Comparison of ENCODE assay signal across 17 cellular contexts in the genomic region with DNA sequence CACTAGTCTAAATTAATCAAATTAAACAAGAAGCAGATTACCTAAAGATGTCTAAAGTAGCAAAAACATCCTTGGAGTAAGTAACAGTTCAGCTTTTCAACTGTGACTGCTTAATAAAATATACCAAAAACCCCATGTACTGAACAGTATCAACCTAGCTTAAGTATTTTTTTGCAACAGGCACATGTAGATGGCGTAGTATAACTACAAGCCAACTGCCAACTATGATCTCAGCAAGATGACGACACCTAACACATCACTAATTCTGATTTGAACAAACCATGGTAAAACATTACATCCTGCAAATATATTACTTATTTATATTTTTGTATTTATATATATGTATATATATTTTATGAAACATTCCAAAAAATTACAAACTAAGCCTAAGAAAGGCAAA. TPM values are rescaled to one million over a fixed set of nuclear protein-coding genes. Genes with fewer than 3 reads are reported as not detected.
DNase-seq lines count a peak whose midpoint lies in the region; ATAC-seq and TF ChIP-seq lines count a peak whose summit lies in the region.
"Had no signal": no experiment of that assay in that cellular context is flagged by ENCODE, and none has a peak within 500 bp of the region (broad histone marks: within the 10 kb centered on the region; RNA-seq: fewer than 3 reads in every experiment).

No MANE protein-coding gene starts in this region.

- H3F3A ChIP-seq in GM23248 (ENCODE audit: insufficient read depth), result peaks cover 60% of the 10 kb centered on the region

- DNase-seq in GM23248 (peak; percentile 55), ascending aorta (ENCODE audit: low spot score in 2 of 2) (no peak), fibroblast of villous mesenchyme (ENCODE audit: low read depth) (peak; percentile 53), hypothalamus (lab: John Stamatoyannopoulos, UW) (no peak), CD14-positive monocyte (ENCODE audit: low spot score) (no peak), NCI-H1105 treated with DMSO at 0.1 percent for 48 hours (lab: John Stamatoyannopoulos, UW) (no peak)
- DNase-seq: CD4-positive, alpha-beta memory T cell; heart left ventricle; left colon; NCI-H2081 had no signal

- H2AFZ ChIP-seq in ACC112 (ENCODE audit: low read length, unreplicated experiment) (no peak overlapping the region), GM23248 (no peak overlapping the region)

- H3K27ac Mint-ChIP-seq in CD14-positive monocyte, result no peak overlapping the region
- H3K27ac Mint-ChIP-seq: dendritic cell treated with granulocyte-macrophage colony-stimulating factor and Interleukin-4, amounts not matched to agents 40 ng/mL and 50 ng/mL, for 4 days; nephron had no signal

- no peaks in the 10 kb centered on the region for H3K27me3 Mint-ChIP-seq in CD14-positive monocyte (ENCODE audit: low read depth in 3 of 3)
- H3K27me3 Mint-ChIP-seq: CD4-positive, alpha-beta memory T cell; dendritic cell treated with granulocyte-macrophage colony-stimulating factor and Interleukin-4, amounts not matched to agents 40 ng/mL and 50 ng/mL, for 4 days; IgD-negative memory B cell had no signal

- peak overlapping the region; percentile 62 for H3K27ac ChIP-seq in ACC112 (ENCODE audit: low read depth, low read length)
- peak overlapping the region; percentile 39 for H3K27ac ChIP-seq in GM23248
- peak overlapping the region; percentile 4 to 13 for H3K27ac ChIP-seq in ascending aorta
- H3K27ac ChIP-seq: heart left ventricle, SK-N-MC, skin epidermis had no signal

- ATAC-seq in HG02852 (IDR thresholded peaks at IDR 0.05; ENCODE audit: unreplicated experiment), result no peak
- ATAC-seq: left colon had no signal

- peaks cover 23% of the 10 kb centered on the region for H3K4me1 Mint-ChIP-seq in CD14-positive monocyte

- in situ Hi-C loops in GM23248 (cut with MboI), result no loop called here

- peaks cover 41 to 50% of the 10 kb centered on the region in 2 donors for H3K36me3 Mint-ChIP-seq in CD14-positive monocyte

- WGBS in GM23248 (ENCODE audit: low coverage in 1 of 2, low lambda C conversion rate in 2 of 2, missing lambda C conversion rate in 2 of 2), 2 experiments, result 63 to 71% methylated on average over 2 of the region's 2 CpGs

- peaks cover 96% of the 10 kb centered on the region for H3K79me2 ChIP-seq in ACC112 (ENCODE audit: control insufficient read depth, insufficient read depth, low read length, unreplicated experiment)
- peaks cover 100% of the 10 kb centered on the region for H3K79me2 ChIP-seq in GM23248 (ENCODE audit: insufficient read depth)

- H3K4me2 ChIP-seq in GM23248 (ENCODE audit: unreplicated experiment), result peak overlapping the region; percentile 60

- no peak overlapping the region for H3K4me3 Mint-ChIP-seq in CD14-positive monocyte
- H3K4me3 Mint-ChIP-seq: dendritic cell treated with granulocyte-macrophage colony-stimulating factor and Interleukin-4, amounts not matched to agents 40 ng/mL and 50 ng/mL, for 4 days; nephron had no signal

- no peak overlapping the region for H3K9ac ChIP-seq in GM23248

- TF ChIP-seq CTCF in ascending aorta (IDR thresholded peaks at IDR 0.05) (no peak), fibroblast of villous mesenchyme (IDR thresholded peaks at IDR 0.05; ENCODE audit: insufficient read depth, low read depth, low read length) (no peak), CD14-positive monocyte (IDR thresholded peaks at IDR 0.05) (no peak)

- H3K9me2 ChIP-seq in GM23248 (ENCODE audit: insufficient read depth), result no peaks in the 10 kb centered on the region

- no peaks in the 10 kb centered on the region for H3K9me3 ChIP-seq in GM23248 (ENCODE audit: low read depth)
- no peaks in the 10 kb centered on the region for H3K9me3 ChIP-seq in ascending aorta

- intact Hi-C loops in ascending aorta (cut with DNase I) (no loop called here), CD14-positive monocyte (cut with micrococcal nuclease) (no loop called here)

- peaks cover 23% of the 10 kb centered on the region for H3K36me3 ChIP-seq in ACC112 (ENCODE audit: insufficient read depth, low read length)
- H3K36me3 ChIP-seq in GM23248 (ENCODE audit: low read depth), result peaks cover 8% of the 10 kb centered on the region; the same call in 1 of the 2 replicates
- H3K36me3 ChIP-seq in ascending aorta, result peaks cover 0 to 21% of the 10 kb centered on the region in 2 donors

- H3K9me3 Mint-ChIP-seq in CD14-positive monocyte, result peaks cover 0 to 2% (median 0%) of the 10 kb centered on the region in 7 donors
- H3K9me3 Mint-ChIP-seq: nephron had no signal

- H3K4me3 ChIP-seq in ACC112 (ENCODE audit: low read depth, low read length) (no peak overlapping the region), GM23248 (no peak overlapping the region), ascending aorta (no peak overlapping the region), fibroblast of villous mesenchyme (ENCODE audit: low read depth, low read length) (no peak overlapping the region)
- H3K4me3 ChIP-seq: heart left ventricle, SK-N-MC, skin epidermis had no signal

- H3K4me1 ChIP-seq in ACC112 (ENCODE audit: control insufficient read depth, insufficient read depth, low read length, unreplicated experiment) (peaks cover 52% of the 10 kb centered on the region), GM23248 (ENCODE audit: insufficient read depth) (peaks cover 52% of the 10 kb centered on the region), ascending aorta (peaks cover 0 to 17% of the 10 kb centered on the region in 2 donors)

- H3K27me3 ChIP-seq in ACC112 (ENCODE audit: insufficient read depth, low read length) (no peaks in the 10 kb centered on the region), GM23248 (replicated peaks; ENCODE audit: insufficient read depth) (no peaks in the 10 kb centered on the region), ascending aorta (no peaks in the 10 kb centered on the region)
- H3K27me3 ChIP-seq: heart left ventricle had no signal

- H4K20me1 ChIP-seq in GM23248 (ENCODE audit: insufficient read depth), result peaks cover 61% of the 10 kb centered on the region

RNA-seq across cellular contexts. Expression of gene DHX15, which starts 24.5 kb away (rescaled TPM):
- 117 and 132 TPM in 2 replicates for total RNA-seq in GM23248 (2014; rRNA removed; shearing (Covaris generic))
- polyA plus RNA-seq in GM23248 (2016; fragmentation: Nextera tagmentation; extraction: Ambion mirVana), result 80.4 and 81.2 TPM in 2 replicates
- 46.6 TPM for total RNA-seq in ascending aorta
- total RNA-seq in fibroblast of villous mesenchyme, result 125 and 180 TPM in 2 replicates
- polyA plus RNA-seq in CD14-positive monocyte, result 10 to 100 TPM; 27.2 to 37.5 TPM

Comparison
In these comparisons a context has a peak if more than half of its experiments do, and no peak if none do; other contexts are left out.
1. H3K27ac ChIP-seq: peak in every context shown above with its lines; median percentile 62 in ACC112; 39 in GM23248; 8 in ascending aorta.
2. DNase-seq: peak in GM23248 (single experiment) and fibroblast of villous mesenchyme (single experiment); none in ascending aorta (0 of 2), hypothalamus (0 of 51), CD14-positive monocyte (single experiment) and NCI-H1105 treated with DMSO at 0.1 percent for 48 hours (single experiment).